In the genomic region with DNA sequence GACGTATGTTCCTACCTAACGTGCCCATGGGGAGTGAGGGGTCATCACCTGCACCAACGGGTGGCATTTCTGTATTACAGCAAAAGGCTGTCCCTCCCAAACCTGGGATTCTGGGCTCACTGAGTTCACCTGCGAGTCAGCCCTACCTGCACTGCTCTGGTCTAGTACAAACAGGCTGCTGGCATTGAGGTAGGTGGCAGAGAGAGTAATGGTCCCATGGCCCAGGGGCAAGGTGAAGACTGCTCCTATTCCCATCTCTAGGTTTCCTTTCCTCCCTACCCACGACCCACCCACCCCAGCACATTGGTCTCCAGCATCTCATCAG, we compare ENCODE assay signal across 1 cellular context.
TF ChIP-seq lines count a peak whose summit lies in the region.

No MANE protein-coding gene starts in this region.

TF ChIP-seq in GM12878, 131 proteins besides CTCF, POLR2A, EP300 and RAD21:
- TF ChIP-seq GATAD2B (conservative IDR thresholded peaks at IDR 0.05; ENCODE audit: low read depth) (peak; percentile 10; the same call in 1 of the 2 replicates), HCFC1 (IDR thresholded peaks at IDR 0.05; ENCODE audit: low read length) (no peak)
- TF ChIP-seq, protein P1, sequence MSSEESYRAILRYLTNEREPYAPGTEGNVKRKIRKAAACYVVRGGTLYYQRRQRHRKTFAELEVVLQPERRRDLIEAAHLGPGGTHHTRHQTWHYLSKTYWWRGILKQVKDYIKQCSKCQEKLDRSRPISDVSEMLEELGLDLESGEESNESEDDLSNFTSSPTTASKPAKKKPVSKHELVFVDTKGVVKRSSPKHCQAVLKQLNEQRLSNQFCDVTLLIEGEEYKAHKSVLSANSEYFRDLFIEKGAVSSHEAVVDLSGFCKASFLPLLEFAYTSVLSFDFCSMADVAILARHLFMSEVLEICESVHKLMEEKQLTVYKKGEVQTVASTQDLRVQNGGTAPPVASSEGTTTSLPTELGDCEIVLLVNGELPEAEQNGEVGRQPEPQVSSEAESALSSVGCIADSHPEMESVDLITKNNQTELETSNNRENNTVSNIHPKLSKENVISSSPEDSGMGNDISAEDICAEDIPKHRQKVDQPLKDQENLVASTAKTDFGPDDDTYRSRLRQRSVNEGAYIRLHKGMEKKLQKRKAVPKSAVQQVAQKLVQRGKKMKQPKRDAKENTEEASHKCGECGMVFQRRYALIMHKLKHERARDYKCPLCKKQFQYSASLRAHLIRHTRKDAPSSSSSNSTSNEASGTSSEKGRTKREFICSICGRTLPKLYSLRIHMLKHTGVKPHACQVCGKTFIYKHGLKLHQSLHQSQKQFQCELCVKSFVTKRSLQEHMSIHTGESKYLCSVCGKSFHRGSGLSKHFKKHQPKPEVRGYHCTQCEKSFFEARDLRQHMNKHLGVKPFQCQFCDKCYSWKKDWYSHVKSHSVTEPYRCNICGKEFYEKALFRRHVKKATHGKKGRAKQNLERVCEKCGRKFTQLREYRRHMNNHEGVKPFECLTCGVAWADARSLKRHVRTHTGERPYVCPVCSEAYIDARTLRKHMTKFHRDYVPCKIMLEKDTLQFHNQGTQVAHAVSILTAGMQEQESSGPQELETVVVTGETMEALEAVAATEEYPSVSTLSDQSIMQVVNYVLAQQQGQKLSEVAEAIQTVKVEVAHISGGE (CRISPR knock-in tag; IDR thresholded peaks at IDR 0.05) = no peak
